Comparison of ENCODE assay signal across 16 cellular contexts in genomic region chr7:149237502-149237901, GRCh38.
"Had no signal": no experiment of that assay in that cellular context is flagged by ENCODE, and none has a peak within 500 bp of the region (broad histone marks: within the 10 kb centered on the region; RNA-seq: fewer than 3 reads in every experiment).

No MANE protein-coding gene starts in this region.

- H3K27me3 ChIP-seq: colonic mucosa, hepatocyte had no signal

- H3K36me3 Mint-ChIP-seq: activated naive CD8-positive, alpha-beta T cell had no signal

- DNase-seq: activated CD8-positive, alpha-beta T cell treated with anti-CD3 and anti-CD28 coated beads for 36 hours; activated gamma-delta T cell treated with Interleukin-2 at 50 U/mL for 16 hours; activated T-cell treated with anti-CD3 and anti-CD28 coated beads, Interleukin-2, amount 50 U/mL, for 48 hours; amniotic stem cell; central memory CD4-positive, alpha-beta T cell; colonic mucosa; islet precursor cell; left lung; naive thymus-derived CD8-positive, alpha-beta T cell; posterior cingulate gyrus; retina; stimulated activated CD4-positive, alpha-beta T cell treated with anti-CD3 and anti-CD28 coated beads, Interleukin-2, amount 100 ng/mL, for 48 hours; WERI-Rb-1 had no signal

- H2AFZ ChIP-seq: hepatocyte had no signal

- ATAC-seq: activated CD8-positive, alpha-beta T cell treated with anti-CD3 and anti-CD28 coated beads for 36 hours; left lung; naive thymus-derived CD8-positive, alpha-beta T cell; stimulated activated memory B cell treated with anti-CD40 and anti-IgM and Interleukin-4, amounts not matched to agents 10 μg/mL and 1 μg/mL and 100 μg/mL, for 72 hours had no signal

- H3K4me2 ChIP-seq: hepatocyte had no signal

- H3K36me3 ChIP-seq: colonic mucosa, left lung had no signal

- H3K27ac ChIP-seq: colonic mucosa, hepatocyte, left lung, WERI-Rb-1 had no signal

- H3K9me3 ChIP-seq: colonic mucosa, left lung had no signal

- H3K27ac Mint-ChIP-seq: activated CD8-positive, alpha-beta T cell treated with anti-CD3 and anti-CD28 coated beads for 36 hours had no signal

- H3K4me3 ChIP-seq: colonic mucosa, hepatocyte, left lung had no signal
